In the genomic region with DNA sequence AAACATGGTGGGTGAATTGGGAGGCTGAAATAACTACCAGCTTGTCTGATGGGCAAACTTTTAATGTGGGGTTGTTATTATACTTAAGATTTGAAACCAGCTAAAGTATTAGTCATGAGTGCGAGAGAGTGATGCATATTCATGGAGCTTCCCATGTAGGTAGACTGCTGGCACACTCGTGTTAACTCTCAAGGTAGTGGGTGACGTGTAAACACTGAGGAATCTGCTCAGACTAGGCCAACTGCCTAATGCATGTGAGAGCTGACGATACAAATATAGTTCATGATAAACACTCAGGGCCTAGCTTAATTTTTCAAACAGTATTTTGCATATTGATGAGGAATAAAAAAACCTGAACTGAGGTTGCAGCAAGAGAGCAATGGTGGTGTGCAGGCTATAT, we compare ENCODE assay signal across 13 cellular contexts.
A peak's percentile ranks its signal among the peaks of the same experiment; 100 is the strongest.
DNase-seq lines count a peak whose midpoint lies in the region; ATAC-seq and TF ChIP-seq lines count a peak whose summit lies in the region.
"Had no signal": no experiment of that assay in that cellular context is flagged by ENCODE, and none has a peak within 500 bp of the region (broad histone marks: within the 10 kb centered on the region; RNA-seq: fewer than 3 reads in every experiment).

No MANE protein-coding gene starts in this region.

- H3K27ac ChIP-seq in GM23338 (ENCODE audit: low read depth): no peak overlapping the region

- peaks cover 5% of the 10 kb centered on the region; the same call in 2 of the 3 replicates for H3K9me3 Mint-ChIP-seq in GM23338

- no peaks in the 10 kb centered on the region; the same call in 1 of the 2 replicates for H3K9me2 ChIP-seq in GM23338 (ENCODE audit: insufficient read depth)

- no peak for ATAC-seq in GM23338
- no peak for ATAC-seq in GM18505 (IDR thresholded peaks at IDR 0.05; ENCODE audit: unreplicated experiment)

- H3K4me3 ChIP-seq in GM23338: no peak overlapping the region
- H3K4me3 ChIP-seq: HAP-1 had no signal

- H3K79me2 ChIP-seq in GM23338 (replicated peaks; ENCODE audit: insufficient read depth): no peaks in the 10 kb centered on the region

- no peak overlapping the region for H2AFZ ChIP-seq in GM23338

- H3K27me3 Mint-ChIP-seq in GM23338 (ENCODE audit: insufficient read depth, low read depth, poor library complexity): no peaks in the 10 kb centered on the region
- H3K27me3 Mint-ChIP-seq: B cell; CD4-positive, alpha-beta T cell had no signal

- no peaks in the 10 kb centered on the region for H3K27me3 ChIP-seq in GM23338 (ENCODE audit: insufficient read depth)

- no peak for TF ChIP-seq POLR2A in GM18505 (IDR thresholded peaks at IDR 0.05; ENCODE audit: borderline replicate concordance, extremely low read depth, insufficient read depth, insufficient read length)

- H3K36me3 ChIP-seq in GM23338 (ENCODE audit: insufficient read depth): no peaks in the 10 kb centered on the region
- H3K36me3 ChIP-seq: HAP-1 had no signal

- no peak overlapping the region for H3K4me3 Mint-ChIP-seq in GM23338
- H3K4me3 Mint-ChIP-seq: B cell; CD4-positive, alpha-beta T cell had no signal

- no peaks in the 10 kb centered on the region for H3K4me1 ChIP-seq in GM23338 (ENCODE audit: insufficient read depth)
- H3K4me1 ChIP-seq: HAP-1 had no signal

- H3K4me2 ChIP-seq in GM23338: no peak overlapping the region

- no peak for TF ChIP-seq CTCF in GM23338 (conservative IDR thresholded peaks at IDR 0.05; ENCODE audit: low read depth in 2 of 2)

- no peaks in the 10 kb centered on the region for H3K36me3 Mint-ChIP-seq in GM23338 (ENCODE audit: low read depth)

- no peaks in the 10 kb centered on the region for H3K4me1 Mint-ChIP-seq in GM23338
- H3K4me1 Mint-ChIP-seq: B cell had no signal

- H3F3A ChIP-seq in GM23338 (replicated peaks; ENCODE audit: low read depth): no peaks in the 10 kb centered on the region

- H4K20me1 ChIP-seq in GM23338 (replicated peaks; ENCODE audit: insufficient read depth): no peaks in the 10 kb centered on the region

- DNase-seq in HPDE6-E6E7 (ENCODE audit: extremely low spot score) (peak; percentile 1), astrocyte of the hippocampus (ENCODE audit: low read depth, low spot score) (peak; percentile 7), iris pigment epithelial cell (ENCODE audit: low read depth) (peak; percentile 1), GM23338 (ENCODE audit: low spot score) (no peak)
- no peak for DNase-seq in effector CD8-positive, alpha-beta T cell (lab: John Stamatoyannopoulos, UW)
- DNase-seq in activated T-cell treated with anti-CD3 and anti-CD28 coated beads, Interleukin-2, amount 50 U/mL, for 48 hours: no peak
- DNase-seq: C1 segment of cervical spinal cord; CD4-positive, alpha-beta T cell; DND-41; GF-D8 had no signal

- H3K27ac Mint-ChIP-seq in GM23338: no peak overlapping the region
- H3K27ac Mint-ChIP-seq: B cell; CD4-positive, alpha-beta T cell had no signal

TF ChIP-seq in GM23338, 12 proteins besides CTCF, POLR2A, EP300 and RAD21:
- TF ChIP-seq NANOG (IDR thresholded peaks at IDR 0.05; ENCODE audit: borderline replicate concordance): no peak
- no peak for TF ChIP-seq EZH2 (IDR thresholded peaks at IDR 0.05; ENCODE audit: low read depth, unreplicated experiment)
- TF ChIP-seq POLR2AphosphoS5 (IDR thresholded peaks at IDR 0.05; ENCODE audit: low read depth): no peak
- TF ChIP-seq, protein P1, sequence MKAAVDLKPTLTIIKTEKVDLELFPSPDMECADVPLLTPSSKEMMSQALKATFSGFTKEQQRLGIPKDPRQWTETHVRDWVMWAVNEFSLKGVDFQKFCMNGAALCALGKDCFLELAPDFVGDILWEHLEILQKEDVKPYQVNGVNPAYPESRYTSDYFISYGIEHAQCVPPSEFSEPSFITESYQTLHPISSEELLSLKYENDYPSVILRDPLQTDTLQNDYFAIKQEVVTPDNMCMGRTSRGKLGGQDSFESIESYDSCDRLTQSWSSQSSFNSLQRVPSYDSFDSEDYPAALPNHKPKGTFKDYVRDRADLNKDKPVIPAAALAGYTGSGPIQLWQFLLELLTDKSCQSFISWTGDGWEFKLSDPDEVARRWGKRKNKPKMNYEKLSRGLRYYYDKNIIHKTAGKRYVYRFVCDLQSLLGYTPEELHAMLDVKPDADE (IDR thresholded peaks at IDR 0.05): no peak
- no peak for TF ChIP-seq ZNF331 (CRISPR knock-in tag; IDR thresholded peaks at IDR 0.05; ENCODE audit: low read depth)
- no peak for TF ChIP-seq EZH2phosphoT487 (IDR thresholded peaks at IDR 0.05; ENCODE audit: unreplicated experiment)
- no peak for TF ChIP-seq STAT1 (IDR thresholded peaks at IDR 0.05; ENCODE audit: unreplicated experiment)
- no peak for TF ChIP-seq ZNF114 (CRISPR knock-in tag; IDR thresholded peaks at IDR 0.05)
- no peak for TF ChIP-seq ZNF462 (CRISPR knock-in tag; IDR thresholded peaks at IDR 0.05)

Comparison
In these comparisons a context has a peak if more than half of its experiments do, and no peak if none do; other contexts are left out.
1. DNase-seq: peak in HPDE6-E6E7 (single experiment), astrocyte of the hippocampus (single experiment) and iris pigment epithelial cell (single experiment); none in GM23338 (single experiment), effector CD8-positive, alpha-beta T cell (single experiment) and activated T-cell treated with anti-CD3 and anti-CD28 coated beads, Interleukin-2, amount 50 U/mL, for 48 hours (0 of 2).